ENCODE assay signal across 12 cellular contexts in the genomic region with DNA sequence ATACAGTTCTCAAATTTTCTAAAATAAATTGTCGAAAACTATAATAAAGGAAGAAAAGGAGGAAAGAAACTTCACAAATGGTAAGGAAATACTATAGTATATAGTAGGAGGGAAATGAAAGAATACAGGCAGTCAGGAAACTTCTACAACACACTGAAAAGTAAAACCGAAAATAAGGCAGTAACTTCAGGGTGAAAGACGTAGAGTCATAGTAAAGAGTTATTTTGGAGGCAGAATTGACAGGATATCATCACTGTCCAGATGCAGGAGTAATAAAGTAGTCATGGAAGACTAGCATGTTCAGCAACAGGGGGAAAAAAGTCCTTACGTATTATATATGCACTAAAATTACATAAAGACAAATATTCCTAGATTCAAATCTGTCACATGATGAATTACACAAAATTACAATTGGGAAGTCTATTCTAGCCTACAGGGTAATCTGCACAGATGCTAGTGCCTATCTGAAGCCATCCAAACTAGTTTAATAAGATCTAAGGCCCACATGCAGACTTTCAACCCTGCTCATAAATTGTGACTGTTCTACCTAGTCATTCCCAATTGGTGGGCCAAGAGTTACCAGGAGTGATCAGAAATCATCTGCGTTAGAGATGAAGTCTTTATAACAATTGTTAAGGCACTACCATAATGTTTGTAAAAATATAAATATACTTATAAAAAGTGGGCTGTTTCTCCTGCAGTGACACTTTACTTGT. TPM values are rescaled to one million over a fixed set of nuclear protein-coding genes. Genes with fewer than 3 reads are reported as not detected.
DNase-seq lines count a peak whose midpoint lies in the region; ATAC-seq and TF ChIP-seq lines count a peak whose summit lies in the region.
"Had no signal": no experiment of that assay in that cellular context is flagged by ENCODE, and none has a peak within 500 bp of the region (broad histone marks: within the 10 kb centered on the region; RNA-seq: fewer than 3 reads in every experiment).

No MANE protein-coding gene starts in this region.

- no peaks in the 10 kb centered on the region for H3K27me3 Mint-ChIP-seq in osteocyte (ENCODE audit: unreplicated experiment)

- peak overlapping the region in 1 of 2 donors; percentile 75 for H3K27ac Mint-ChIP-seq in activated naive CD4-positive, alpha-beta T cell treated with anti-CD3 and anti-CD28 coated beads, Interleukin-2, amount 50 U/mL, for 72 hours
- no peak overlapping the region for H3K27ac Mint-ChIP-seq in osteocyte (ENCODE audit: unreplicated experiment)

- DNase-seq in GM06990 (ENCODE audit: extremely low read depth, insufficient read length) (peak; percentile 39), osteocyte (ENCODE audit: extremely low spot score, unreplicated experiment) (no peak), NCI-H2171 treated with DMSO at 0.1 percent for 48 hours (lab: John Stamatoyannopoulos, UW) (no peak), A172 (ENCODE audit: low spot score) (no peak)
- no peak for DNase-seq in activated naive CD4-positive, alpha-beta T cell treated with anti-CD3 and anti-CD28 coated beads, Interleukin-2, amount 50 U/mL, for 72 hours (ENCODE audit: low spot score in 2 of 2)
- DNase-seq: activated CD4-positive, alpha-beta T cell treated with anti-CD3 and anti-CD28 coated beads for 1 hour; caudate nucleus; stimulated activated CD4-positive, alpha-beta T cell treated with anti-CD3 and anti-CD28 coated beads, Interleukin-4, amount 100 ng/mL, for 24 hours had no signal

- peak overlapping the region; percentile 33 for H3K4me3 ChIP-seq in GM06990 (replicated peaks; ENCODE audit: low read depth, low read length)

- TF ChIP-seq CTCF in GM06990 (IDR thresholded peaks at IDR 0.05; ENCODE audit: insufficient read depth, low read length, poor library complexity, severe bottlenecking) (no peak), osteocyte (IDR thresholded peaks at IDR 0.05) (no peak)

- H3K36me3 ChIP-seq in GM06990 (ENCODE audit: control insufficient read depth, insufficient read depth, low read length): no peaks in the 10 kb centered on the region

- H3K4me3 Mint-ChIP-seq in osteocyte (ENCODE audit: unreplicated experiment): no peak overlapping the region

- peaks cover 6 to 12% of the 10 kb centered on the region in 2 donors for H3K36me3 Mint-ChIP-seq in activated naive CD4-positive, alpha-beta T cell treated with anti-CD3 and anti-CD28 coated beads, Interleukin-2, amount 50 U/mL, for 72 hours
- H3K36me3 Mint-ChIP-seq in osteocyte (ENCODE audit: unreplicated experiment): peaks cover 5% of the 10 kb centered on the region

- ATAC-seq in GM19463 (IDR thresholded peaks at IDR 0.05; ENCODE audit: unreplicated experiment) (peak; percentile 87), HG03175 (IDR thresholded peaks at IDR 0.05; ENCODE audit: unreplicated experiment) (peak; percentile 70), HG02970 (IDR thresholded peaks at IDR 0.05; ENCODE audit: low FRiP score, unreplicated experiment) (no peak)
- ATAC-seq in activated naive CD4-positive, alpha-beta T cell treated with anti-CD3 and anti-CD28 coated beads, Interleukin-2, amount 50 U/mL, for 72 hours: peak; percentile 44 to 73

- peaks cover 0 to 5% of the 10 kb centered on the region in 2 donors for H3K9me3 Mint-ChIP-seq in activated naive CD4-positive, alpha-beta T cell treated with anti-CD3 and anti-CD28 coated beads, Interleukin-2, amount 50 U/mL, for 72 hours
- H3K9me3 Mint-ChIP-seq in osteocyte (ENCODE audit: unreplicated experiment): no peaks in the 10 kb centered on the region

- H3K27me3 ChIP-seq in GM06990 (replicated peaks; ENCODE audit: control insufficient read depth, insufficient read depth, low read length): no peaks in the 10 kb centered on the region

- peaks cover 3% of the 10 kb centered on the region for H3K4me1 Mint-ChIP-seq in osteocyte (ENCODE audit: unreplicated experiment)

RNA-seq across cellular contexts. Expression of a gene that starts 14.0 kb away (rescaled TPM):
- total RNA-seq in activated naive CD4-positive, alpha-beta T cell treated with anti-CD3 and anti-CD28 coated beads, Interleukin-2, amount 50 U/mL, for 72 hours: 10 to 100 TPM; 59.4 to 61.0 TPM
- 60.2 and 67.5 TPM in 2 replicates for total RNA-seq in osteocyte
- total RNA-seq in A172 (2014; rRNA removed; shearing (Covaris generic)): 25.9 and 47.1 TPM in 2 replicates

RNA-seq across cellular contexts. Expression of a gene that starts 20.6 kb away (rescaled TPM):
- under 1 TPM; 0.14 to 0.20 TPM for total RNA-seq in activated naive CD4-positive, alpha-beta T cell treated with anti-CD3 and anti-CD28 coated beads, Interleukin-2, amount 50 U/mL, for 72 hours
- total RNA-seq in osteocyte: not detected in 2 replicates
- 0.26 TPM in 1 of 2 replicates, not detected in the other for total RNA-seq in A172 (2014; rRNA removed; shearing (Covaris generic))
- total RNA-seq: H1 had no signal
